In the genomic region with DNA sequence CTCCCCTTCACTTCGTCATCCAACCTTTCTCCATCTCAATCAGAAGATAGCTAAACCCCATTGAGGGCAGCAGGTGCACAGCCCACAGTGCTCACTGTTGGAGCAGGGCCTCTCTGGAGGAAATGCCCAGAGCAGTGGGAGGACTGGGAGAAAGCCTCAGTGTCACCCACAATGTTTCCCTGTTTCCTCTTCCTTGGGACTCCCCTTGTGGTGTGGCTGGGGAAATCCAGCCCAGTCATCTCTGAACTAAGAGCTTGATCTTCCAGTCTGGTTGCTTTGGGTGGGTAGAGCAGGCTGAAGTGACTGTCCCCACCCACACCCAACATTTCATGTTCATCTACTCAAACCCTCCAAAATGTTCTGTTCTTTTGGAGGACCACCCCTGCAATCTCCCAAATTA, we compare ENCODE assay signal across 1 cellular context.
A peak's percentile ranks its signal among the peaks of the same experiment; 100 is the strongest.
TF ChIP-seq lines count a peak whose summit lies in the region.

No MANE protein-coding gene starts in this region.

TF ChIP-seq in GM12878, 131 proteins besides CTCF, POLR2A, EP300 and RAD21 (continued from another document):
- TF ChIP-seq RELB (IDR thresholded peaks at IDR 0.05; ENCODE audit: low read depth), result peak; percentile 99
- TF ChIP-seq BCLAF1 (IDR thresholded peaks at IDR 0.05), result no peak
- TF ChIP-seq GATAD2B (conservative IDR thresholded peaks at IDR 0.05; ENCODE audit: low read depth), result peak; percentile 89
- TF ChIP-seq ELK1 (IDR thresholded peaks at IDR 0.05; ENCODE audit: low read depth, low read length), result no peak
- no peak for TF ChIP-seq ESRRA (IDR thresholded peaks at IDR 0.05; ENCODE audit: low read length)
- TF ChIP-seq MEF2A (IDR thresholded peaks at IDR 0.05; ENCODE audit: insufficient read depth, low read depth, low read length), result peak; percentile 81
- TF ChIP-seq SMAD1 (IDR thresholded peaks at IDR 0.05; ENCODE audit: low read depth, partially characterized antibody), result no peak
- 0 out of 2 replicates have a peak, but pooled peaks have one; percentile 20 for TF ChIP-seq RCOR1 (conservative IDR thresholded peaks at IDR 0.05; ENCODE audit: low read depth, low read length)
- TF ChIP-seq, protein P1, sequence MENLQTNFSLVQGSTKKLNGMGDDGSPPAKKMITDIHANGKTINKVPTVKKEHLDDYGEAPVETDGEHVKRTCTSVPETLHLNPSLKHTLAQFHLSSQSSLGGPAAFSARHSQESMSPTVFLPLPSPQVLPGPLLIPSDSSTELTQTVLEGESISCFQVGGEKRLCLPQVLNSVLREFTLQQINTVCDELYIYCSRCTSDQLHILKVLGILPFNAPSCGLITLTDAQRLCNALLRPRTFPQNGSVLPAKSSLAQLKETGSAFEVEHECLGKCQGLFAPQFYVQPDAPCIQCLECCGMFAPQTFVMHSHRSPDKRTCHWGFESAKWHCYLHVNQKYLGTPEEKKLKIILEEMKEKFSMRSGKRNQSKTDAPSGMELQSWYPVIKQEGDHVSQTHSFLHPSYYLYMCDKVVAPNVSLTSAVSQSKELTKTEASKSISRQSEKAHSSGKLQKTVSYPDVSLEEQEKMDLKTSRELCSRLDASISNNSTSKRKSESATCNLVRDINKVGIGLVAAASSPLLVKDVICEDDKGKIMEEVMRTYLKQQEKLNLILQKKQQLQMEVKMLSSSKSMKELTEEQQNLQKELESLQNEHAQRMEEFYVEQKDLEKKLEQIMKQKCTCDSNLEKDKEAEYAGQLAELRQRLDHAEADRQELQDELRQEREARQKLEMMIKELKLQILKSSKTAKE (IDR thresholded peaks at IDR 0.05; ENCODE audit: low read depth, poor library complexity, severe bottlenecking), result peak; percentile 92
- no peak for TF ChIP-seq ZNF384 (IDR thresholded peaks at IDR 0.05; ENCODE audit: borderline replicate concordance, low read depth, low read length)
- peak; percentile 82 for TF ChIP-seq BMI1 (IDR thresholded peaks at IDR 0.05; ENCODE audit: borderline replicate concordance)
- TF ChIP-seq EED (IDR thresholded peaks at IDR 0.05; ENCODE audit: low read depth), result peak; percentile 100
- TF ChIP-seq BACH1 (IDR thresholded peaks at IDR 0.05; ENCODE audit: borderline replicate concordance), result peak; percentile 67; the same call in 1 of the 2 replicates
- TF ChIP-seq, protein P2, sequence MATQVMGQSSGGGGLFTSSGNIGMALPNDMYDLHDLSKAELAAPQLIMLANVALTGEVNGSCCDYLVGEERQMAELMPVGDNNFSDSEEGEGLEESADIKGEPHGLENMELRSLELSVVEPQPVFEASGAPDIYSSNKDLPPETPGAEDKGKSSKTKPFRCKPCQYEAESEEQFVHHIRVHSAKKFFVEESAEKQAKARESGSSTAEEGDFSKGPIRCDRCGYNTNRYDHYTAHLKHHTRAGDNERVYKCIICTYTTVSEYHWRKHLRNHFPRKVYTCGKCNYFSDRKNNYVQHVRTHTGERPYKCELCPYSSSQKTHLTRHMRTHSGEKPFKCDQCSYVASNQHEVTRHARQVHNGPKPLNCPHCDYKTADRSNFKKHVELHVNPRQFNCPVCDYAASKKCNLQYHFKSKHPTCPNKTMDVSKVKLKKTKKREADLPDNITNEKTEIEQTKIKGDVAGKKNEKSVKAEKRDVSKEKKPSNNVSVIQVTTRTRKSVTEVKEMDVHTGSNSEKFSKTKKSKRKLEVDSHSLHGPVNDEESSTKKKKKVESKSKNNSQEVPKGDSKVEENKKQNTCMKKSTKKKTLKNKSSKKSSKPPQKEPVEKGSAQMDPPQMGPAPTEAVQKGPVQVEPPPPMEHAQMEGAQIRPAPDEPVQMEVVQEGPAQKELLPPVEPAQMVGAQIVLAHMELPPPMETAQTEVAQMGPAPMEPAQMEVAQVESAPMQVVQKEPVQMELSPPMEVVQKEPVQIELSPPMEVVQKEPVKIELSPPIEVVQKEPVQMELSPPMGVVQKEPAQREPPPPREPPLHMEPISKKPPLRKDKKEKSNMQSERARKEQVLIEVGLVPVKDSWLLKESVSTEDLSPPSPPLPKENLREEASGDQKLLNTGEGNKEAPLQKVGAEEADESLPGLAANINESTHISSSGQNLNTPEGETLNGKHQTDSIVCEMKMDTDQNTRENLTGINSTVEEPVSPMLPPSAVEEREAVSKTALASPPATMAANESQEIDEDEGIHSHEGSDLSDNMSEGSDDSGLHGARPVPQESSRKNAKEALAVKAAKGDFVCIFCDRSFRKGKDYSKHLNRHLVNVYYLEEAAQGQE (IDR thresholded peaks at IDR 0.05; ENCODE audit: low read depth, low read length), result no peak
- TF ChIP-seq TCF3 (IDR thresholded peaks at IDR 0.05; ENCODE audit: borderline replicate concordance, insufficient read depth, low read depth, low read length), result peak; percentile 81; the same call in 1 of the 2 replicates
- no peak for TF ChIP-seq YBX1 (IDR thresholded peaks at IDR 0.05)
- TF ChIP-seq NFIC (IDR thresholded peaks at IDR 0.05; ENCODE audit: low read depth, low read length), result peak; percentile 99
- peak; percentile 48 to 62; a peak in 2 of 4 replicates for TF ChIP-seq BHLHE40 (IDR thresholded peaks at IDR 0.05; ENCODE audit: borderline replicate concordance in 1 of 2, low read depth in 2 of 2, low read length in 1 of 2)
- peak; percentile 99 to 100 for TF ChIP-seq IKZF2 (IDR thresholded peaks at IDR 0.05)
- no peak for TF ChIP-seq MYC (IDR thresholded peaks at IDR 0.05; ENCODE audit: insufficient read depth, insufficient read length, insufficient replicate concordance, low read length, severe bottlenecking)
- no peak for TF ChIP-seq HDAC6 (IDR thresholded peaks at IDR 0.05; ENCODE audit: unreplicated experiment)
- TF ChIP-seq TBL1XR1 (IDR thresholded peaks at IDR 0.05; ENCODE audit: low read depth, low read length), result peak; percentile 88
- no peak for TF ChIP-seq RBBP5 (conservative IDR thresholded peaks at IDR 0.05)
- TF ChIP-seq, protein P3, sequence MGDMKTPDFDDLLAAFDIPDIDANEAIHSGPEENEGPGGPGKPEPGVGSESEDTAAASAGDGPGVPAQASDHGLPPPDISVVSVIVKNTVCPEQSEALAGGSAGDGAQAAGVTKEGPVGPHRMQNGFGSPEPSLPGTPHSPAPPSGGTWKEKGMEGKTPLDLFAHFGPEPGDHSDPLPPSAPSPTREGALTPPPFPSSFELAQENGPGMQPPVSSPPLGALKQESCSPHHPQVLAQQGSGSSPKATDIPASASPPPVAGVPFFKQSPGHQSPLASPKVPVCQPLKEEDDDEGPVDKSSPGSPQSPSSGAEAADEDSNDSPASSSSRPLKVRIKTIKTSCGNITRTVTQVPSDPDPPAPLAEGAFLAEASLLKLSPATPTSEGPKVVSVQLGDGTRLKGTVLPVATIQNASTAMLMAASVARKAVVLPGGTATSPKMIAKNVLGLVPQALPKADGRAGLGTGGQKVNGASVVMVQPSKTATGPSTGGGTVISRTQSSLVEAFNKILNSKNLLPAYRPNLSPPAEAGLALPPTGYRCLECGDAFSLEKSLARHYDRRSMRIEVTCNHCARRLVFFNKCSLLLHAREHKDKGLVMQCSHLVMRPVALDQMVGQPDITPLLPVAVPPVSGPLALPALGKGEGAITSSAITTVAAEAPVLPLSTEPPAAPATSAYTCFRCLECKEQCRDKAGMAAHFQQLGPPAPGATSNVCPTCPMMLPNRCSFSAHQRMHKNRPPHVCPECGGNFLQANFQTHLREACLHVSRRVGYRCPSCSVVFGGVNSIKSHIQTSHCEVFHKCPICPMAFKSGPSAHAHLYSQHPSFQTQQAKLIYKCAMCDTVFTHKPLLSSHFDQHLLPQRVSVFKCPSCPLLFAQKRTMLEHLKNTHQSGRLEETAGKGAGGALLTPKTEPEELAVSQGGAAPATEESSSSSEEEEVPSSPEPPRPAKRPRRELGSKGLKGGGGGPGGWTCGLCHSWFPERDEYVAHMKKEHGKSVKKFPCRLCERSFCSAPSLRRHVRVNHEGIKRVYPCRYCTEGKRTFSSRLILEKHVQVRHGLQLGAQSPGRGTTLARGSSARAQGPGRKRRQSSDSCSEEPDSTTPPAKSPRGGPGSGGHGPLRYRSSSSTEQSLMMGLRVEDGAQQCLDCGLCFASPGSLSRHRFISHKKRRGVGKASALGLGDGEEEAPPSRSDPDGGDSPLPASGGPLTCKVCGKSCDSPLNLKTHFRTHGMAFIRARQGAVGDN (IDR thresholded peaks at IDR 0.05), result no peak
- no peak for TF ChIP-seq CUX1 (IDR thresholded peaks at IDR 0.05; ENCODE audit: insufficient replicate concordance, low read depth, low read length)
- TF ChIP-seq RUNX3 (IDR thresholded peaks at IDR 0.05; ENCODE audit: low read length), result peak; percentile 99
- TF ChIP-seq, protein P4, sequence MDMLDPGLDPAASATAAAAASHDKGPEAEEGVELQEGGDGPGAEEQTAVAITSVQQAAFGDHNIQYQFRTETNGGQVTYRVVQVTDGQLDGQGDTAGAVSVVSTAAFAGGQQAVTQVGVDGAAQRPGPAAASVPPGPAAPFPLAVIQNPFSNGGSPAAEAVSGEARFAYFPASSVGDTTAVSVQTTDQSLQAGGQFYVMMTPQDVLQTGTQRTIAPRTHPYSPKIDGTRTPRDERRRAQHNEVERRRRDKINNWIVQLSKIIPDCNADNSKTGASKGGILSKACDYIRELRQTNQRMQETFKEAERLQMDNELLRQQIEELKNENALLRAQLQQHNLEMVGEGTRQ (IDR thresholded peaks at IDR 0.05; ENCODE audit: borderline replicate concordance, low read depth, low read length), result no peak
TF ChIP-seq in GM12878: peak in this region for 52.
